Comparison of ENCODE assay signal across 12 cellular contexts in the genomic region with DNA sequence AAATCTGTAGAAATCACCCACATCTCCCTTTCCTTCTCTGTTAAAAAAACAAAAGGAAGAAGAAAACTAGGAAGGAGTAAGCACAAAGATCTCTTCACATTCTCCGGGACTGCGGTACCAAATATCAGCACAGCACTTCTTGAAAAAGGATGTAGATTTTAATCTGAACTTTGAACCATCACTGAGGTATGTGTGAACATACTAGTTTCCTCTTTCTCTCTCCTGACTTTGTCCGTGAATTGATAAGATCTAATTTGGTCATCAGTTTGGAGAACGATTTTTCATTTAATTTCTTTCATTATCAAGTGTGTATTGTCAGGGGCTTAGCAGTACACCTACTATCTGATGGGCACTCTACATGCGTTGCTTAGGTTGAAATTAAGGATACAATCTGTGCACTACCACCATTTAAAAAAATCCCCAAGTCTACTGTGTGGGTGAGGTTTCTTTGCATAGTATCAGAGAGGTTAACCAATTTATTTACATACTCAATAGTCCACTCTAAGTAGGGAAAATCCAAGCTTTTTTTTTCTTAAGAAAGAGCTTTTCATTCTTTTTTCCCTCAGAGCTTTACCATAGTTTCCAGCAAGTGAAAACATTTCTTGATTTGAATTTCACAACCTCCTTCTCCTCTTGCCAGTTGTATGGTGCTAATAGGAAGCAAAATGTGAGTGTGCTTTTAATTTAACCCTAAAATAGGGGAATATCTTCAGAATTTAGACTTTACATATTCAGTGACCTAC.
DNase-seq lines count a peak whose midpoint lies in the region; ATAC-seq lines count a peak whose summit lies in the region.
"Had no signal": no experiment of that assay in that cellular context is flagged by ENCODE, and none has a peak within 500 bp of the region (broad histone marks: within the 10 kb centered on the region; RNA-seq: fewer than 3 reads in every experiment).

No MANE protein-coding gene starts in this region.

- no peak for DNase-seq in activated T-cell treated with anti-CD3 and anti-CD28 coated beads, Interleukin-2, amount 50 U/mL, for 72 hours
- DNase-seq in activated T-cell treated with anti-CD3 and anti-CD28 coated beads for 4 hours (no peak), A172 (ENCODE audit: low spot score) (no peak), trophoblast cell (no peak)
- DNase-seq in stimulated activated naive CD8-positive, alpha-beta T cell treated with anti-CD3 and anti-CD28 coated beads, Interleukin-15, Interleukin-2, amounts not matched to agents 100 U/mL and 50 U/mL, for 24 hours = no peak
- no peak for DNase-seq in activated CD8-positive, alpha-beta memory T cell treated with anti-CD3 and anti-CD28 coated beads, Interleukin-2, amount 50 U/mL, for 4 hours
- DNase-seq: activated CD4-positive, CD25-positive, alpha-beta regulatory T cell; heart left ventricle; NCI-H524 treated with DMSO at 0.1 percent for 48 hours had no signal

- no peak overlapping the region for H3K14ac ChIP-seq in trophoblast cell (ENCODE audit: low read length)

- H3K4ac ChIP-seq in trophoblast cell (ENCODE audit: low read depth, low read length) = no peak overlapping the region

- H2BK120ac ChIP-seq in trophoblast cell (ENCODE audit: insufficient read depth, low read length, poor library complexity) = no peak overlapping the region

- H2BK12ac ChIP-seq in trophoblast cell (ENCODE audit: low read length) = no peak overlapping the region

- ATAC-seq in activated T-cell treated with anti-CD3 and anti-CD28 coated beads, Interleukin-2, amount 50 U/mL, for 72 hours (replicated peaks in 1 of 2) = peak; percentile 55 to 64
- ATAC-seq in HG02588 (IDR thresholded peaks at IDR 0.05; ENCODE audit: unreplicated experiment) (peak; percentile 85), HG03520 (IDR thresholded peaks at IDR 0.05; ENCODE audit: unreplicated experiment) (peak; percentile 82)
- peak; percentile 82 for ATAC-seq in stimulated activated naive CD8-positive, alpha-beta T cell treated with anti-CD3 and anti-CD28 coated beads, Interleukin-15, Interleukin-2, amounts not matched to agents 100 U/mL and 50 U/mL, for 24 hours
- ATAC-seq: heart left ventricle had no signal

- no peak overlapping the region for H3K18ac ChIP-seq in trophoblast cell (ENCODE audit: low read length)

- H4K8ac ChIP-seq in trophoblast cell (ENCODE audit: low read depth, low read length) = no peak overlapping the region

- H3K27ac Mint-ChIP-seq in activated T-cell treated with anti-CD3 and anti-CD28 coated beads, Interleukin-2, amount 50 U/mL, for 72 hours = peak overlapping the region; percentile 35

- H4K12ac ChIP-seq in trophoblast cell (ENCODE audit: low read depth, low read length) = no peak overlapping the region

- no peak overlapping the region for H2AK5ac ChIP-seq in trophoblast cell (ENCODE audit: low read length)

- H4K91ac ChIP-seq in trophoblast cell (ENCODE audit: low read depth, low read length) = no peak overlapping the region

- H3K4me2 ChIP-seq in trophoblast cell (ENCODE audit: low read length) = no peak overlapping the region

- no peaks in the 10 kb centered on the region for H3K36me3 ChIP-seq in trophoblast cell (ENCODE audit: control insufficient read depth in 1 of 2, insufficient read depth in 2 of 2, low read length in 2 of 2)
- H3K36me3 ChIP-seq: heart left ventricle had no signal

- H3K27me3 Mint-ChIP-seq in activated T-cell treated with anti-CD3 and anti-CD28 coated beads, Interleukin-2, amount 50 U/mL, for 72 hours (ENCODE audit: low read depth) = peaks cover 31% of the 10 kb centered on the region

- WGBS in trophoblast cell (ENCODE audit: extremely low coverage, insufficient coverage, insufficient read length) = no CpG with 5 or more reads among the region's 5 CpGs

- H3K79me1 ChIP-seq in trophoblast cell (ENCODE audit: low read length) = no peaks in the 10 kb centered on the region

- H2BK5ac ChIP-seq in trophoblast cell (ENCODE audit: low read depth, low read length, poor library complexity) = no peak overlapping the region

- H3K9me3 ChIP-seq in trophoblast cell (ENCODE audit: insufficient read depth, low read depth, low read length) = no peaks in the 10 kb centered on the region

- peak overlapping the region; percentile 63 to 79 for H3K4me3 Mint-ChIP-seq in activated T-cell treated with anti-CD3 and anti-CD28 coated beads, Interleukin-2, amount 50 U/mL, for 72 hours
- H3K4me3 Mint-ChIP-seq: neural crest cell had no signal

- no peak overlapping the region for H3K4me3 ChIP-seq in trophoblast cell (ENCODE audit: low read depth, low read length)
- H3K4me3 ChIP-seq: heart left ventricle had no signal

- H3K9ac ChIP-seq in trophoblast cell (ENCODE audit: low read length) = no peak overlapping the region

- no peak overlapping the region for H3K23ac ChIP-seq in trophoblast cell (ENCODE audit: low read length)

- H3K27ac ChIP-seq in trophoblast cell (ENCODE audit: low read depth, low read length) = no peak overlapping the region

- H3K4me1 Mint-ChIP-seq in activated T-cell treated with anti-CD3 and anti-CD28 coated beads, Interleukin-2, amount 50 U/mL, for 72 hours (ENCODE audit: low read depth) = peaks cover 47% of the 10 kb centered on the region
- H3K4me1 Mint-ChIP-seq: neural crest cell had no signal

- H3K9me3 Mint-ChIP-seq in activated T-cell treated with anti-CD3 and anti-CD28 coated beads, Interleukin-2, amount 50 U/mL, for 72 hours = peaks cover 0 to 2% of the 10 kb centered on the region in 2 donors
- H3K9me3 Mint-ChIP-seq: neural crest cell had no signal

- H3K4me1 ChIP-seq in trophoblast cell (ENCODE audit: control insufficient read depth in 1 of 2, insufficient read depth in 2 of 2, low read length in 2 of 2) = peaks cover 0 to 5% of the 10 kb centered on the region in 2 experiments

- no peaks in the 10 kb centered on the region for H3K27me3 ChIP-seq in trophoblast cell (ENCODE audit: insufficient read depth, low read length)
- H3K27me3 ChIP-seq: heart left ventricle had no signal

- no peaks in the 10 kb centered on the region for H3K79me2 ChIP-seq in trophoblast cell (ENCODE audit: control insufficient read depth, insufficient read depth, low read length, poor library complexity)

- peaks cover 0 to 2% of the 10 kb centered on the region in 2 donors for H3K36me3 Mint-ChIP-seq in activated T-cell treated with anti-CD3 and anti-CD28 coated beads, Interleukin-2, amount 50 U/mL, for 72 hours (ENCODE audit: insufficient read depth in 2 of 2)

- no peak overlapping the region for H2AFZ ChIP-seq in trophoblast cell (ENCODE audit: insufficient read depth, low read length, poor library complexity)
